In genomic region chr5:59840200-59840601, GRCh38 we compare ENCODE assay signal across 16 cellular contexts. TPM values are rescaled to one million over a fixed set of nuclear protein-coding genes. Genes with fewer than 3 reads are reported as not detected.
DNase-seq lines count a peak whose midpoint lies in the region; ATAC-seq and TF ChIP-seq lines count a peak whose summit lies in the region.
"Had no signal": no experiment of that assay in that cellular context is flagged by ENCODE, and none has a peak within 500 bp of the region (broad histone marks: within the 10 kb centered on the region; RNA-seq: fewer than 3 reads in every experiment).

No MANE protein-coding gene starts in this region.

- TF ChIP-seq CTCF in esophagus squamous epithelium (IDR thresholded peaks at IDR 0.05): no peak
- TF ChIP-seq CTCF in PC-3 (conservative IDR thresholded peaks at IDR 0.05; ENCODE audit: low read depth, low read length): no peak

- intact Hi-C loops in esophagus squamous epithelium (cut with DNase I): no loop called here
- intact Hi-C loops in PC-3 (cut with micrococcal nuclease): no loop called here

- CTCF ChIA-PET in PC-3 (lab: Charles Lee): no interaction called here

- H3K27ac ChIP-seq in mesodermal cell (ENCODE audit: low read depth, low read length, severe bottlenecking) (peak overlapping the region; percentile 72), esophagus squamous epithelium (no peak overlapping the region), PC-3 (ENCODE audit: low read length) (no peak overlapping the region)
- H3K27ac ChIP-seq: adrenal gland, gastroesophageal sphincter, sigmoid colon had no signal

- H2AFZ ChIP-seq in PC-3 (ENCODE audit: low read length): no peak overlapping the region

- no peak for ATAC-seq in PC-3
- ATAC-seq in GM21737 (IDR thresholded peaks at IDR 0.05; ENCODE audit: unreplicated experiment): no peak
- no peak for ATAC-seq in HG02763 (IDR thresholded peaks at IDR 0.05; ENCODE audit: unreplicated experiment)
- ATAC-seq: gastroesophageal sphincter; naive thymus-derived CD4-positive, alpha-beta T cell had no signal

- 100% methylated on average over 1 of the region's 3 CpGs; no CpG with 5 or more reads in 1 of the 2 experiments for WGBS in mesodermal cell (ENCODE audit: insufficient coverage in 2 of 2), 2 experiments
- WGBS in esophagus squamous epithelium, 2 donors: 55 to 64% methylated on average over 3 of the region's 3 CpGs

- no peak overlapping the region for H3K4me2 ChIP-seq in PC-3 (ENCODE audit: low read length)

- no peaks in the 10 kb centered on the region for H4K20me1 ChIP-seq in PC-3 (ENCODE audit: low read length)

- H3K9me3 ChIP-seq in mesodermal cell (ENCODE audit: control insufficient read depth, low read length) (no peaks in the 10 kb centered on the region), esophagus squamous epithelium (no peaks in the 10 kb centered on the region), PC-3 (ENCODE audit: low read length) (no peaks in the 10 kb centered on the region)
- H3K9me3 ChIP-seq: adrenal gland, gastroesophageal sphincter, sigmoid colon had no signal

- H3K4me1 ChIP-seq in mesodermal cell (ENCODE audit: control insufficient read depth, insufficient read depth, low read length, poor library complexity, severe bottlenecking): peaks cover 29% of the 10 kb centered on the region
- H3K4me1 ChIP-seq in esophagus squamous epithelium: no peaks in the 10 kb centered on the region
- H3K4me1 ChIP-seq in PC-3 (ENCODE audit: insufficient read depth, low read length): no peaks in the 10 kb centered on the region
- H3K4me1 ChIP-seq: adrenal gland, gastroesophageal sphincter, sigmoid colon had no signal

- no TSS peak for BruUV-seq in PC-3 (replicated peaks; lab: Mats Ljungman, UMichigan)

- H3K9me2 ChIP-seq in PC-3 (replicated peaks; ENCODE audit: low read length): no peaks in the 10 kb centered on the region

- DNase-seq in EH (ENCODE audit: low read depth) (peak; percentile 85), M059J (ENCODE audit: low read depth) (peak; percentile 93), dermis blood vessel endothelial cell (peak; percentile 5), esophagus squamous epithelium (lab: John Stamatoyannopoulos, UW) (no peak), PC-3 (no peak)
- DNase-seq: activated CD4-positive, CD25-positive, alpha-beta regulatory T cell treated with anti-CD3 and anti-CD28 coated beads, Interleukin-2, amount 50 U/mL, for 72 hours; activated T-cell treated with anti-CD3 and anti-CD28 coated beads, Interleukin-2, amount 50 U/mL, for 24 hours; adrenal gland; C1 segment of cervical spinal cord; naive thymus-derived CD4-positive, alpha-beta T cell; NCI-H2029; sigmoid colon had no signal

- H3K4me3 ChIP-seq in mesodermal cell (ENCODE audit: extremely low read depth, insufficient read depth, low read length, poor library complexity, severe bottlenecking) (no peak overlapping the region), esophagus squamous epithelium (no peak overlapping the region), PC-3 (ENCODE audit: low read length) (no peak overlapping the region)
- H3K4me3 ChIP-seq: adrenal gland, gastroesophageal sphincter, sigmoid colon had no signal

- H3K79me2 ChIP-seq in PC-3 (ENCODE audit: low read length): no peaks in the 10 kb centered on the region

- H3K27me3 ChIP-seq in esophagus squamous epithelium (no peaks in the 10 kb centered on the region), PC-3 (ENCODE audit: low read length) (0 out of 2 replicates have a peak, but pooled peaks cover under 1% of the 10 kb centered on the region)
- H3K27me3 ChIP-seq: adrenal gland, gastroesophageal sphincter, sigmoid colon had no signal

- POLR2A ChIA-PET in PC-3 (lab: Charles Lee; ENCODE audit: unreplicated experiment): no interaction called here

- H3F3A ChIP-seq in PC-3 (ENCODE audit: low read length, unreplicated experiment): no peaks in the 10 kb centered on the region

- TF ChIP-seq POLR2A in esophagus squamous epithelium (IDR thresholded peaks at IDR 0.05): no peak

- H3K36me3 ChIP-seq in mesodermal cell (ENCODE audit: control insufficient read depth, insufficient read depth, low read length) (no peaks in the 10 kb centered on the region), esophagus squamous epithelium (no peaks in the 10 kb centered on the region), PC-3 (ENCODE audit: low read depth, low read length) (no peaks in the 10 kb centered on the region)
- H3K36me3 ChIP-seq: adrenal gland, gastroesophageal sphincter, sigmoid colon had no signal

- H3K9ac ChIP-seq in PC-3 (ENCODE audit: low read length): no peak overlapping the region

RNA-seq across cellular contexts. Expression of gene PDE4D, which starts 53.3 kb away (rescaled TPM):
- total RNA-seq in M059J (2014; rRNA removed; shearing (Covaris generic)): 9.1 and 14.9 TPM in 2 replicates
- total RNA-seq in dermis blood vessel endothelial cell: 31.1 and 41.0 TPM in 2 replicates
- 8.1 TPM for polyA plus RNA-seq in mesodermal cell (2013, experiment 1 of 2)
- 6.6 TPM for polyA plus RNA-seq in mesodermal cell (2013, experiment 2 of 2)
- 10 to 100 TPM in 2 of 4 donors, 1 to 10 TPM in 2; 6.0 to 36.2 (median 10.0) TPM for total RNA-seq in esophagus squamous epithelium
- 2.9 and 3.6 TPM in 2 replicates for total RNA-seq in PC-3 (2014; rRNA removed)

Comparison
In these comparisons a context has a peak if more than half of its experiments do, and no peak if none do; other contexts are left out.
1. DNase-seq: peak in EH (single experiment), M059J (single experiment) and dermis blood vessel endothelial cell (single experiment); none in esophagus squamous epithelium (single experiment) and PC-3 (single experiment).